Comparison of ENCODE assay signal across 9 cellular contexts in the genomic region with DNA sequence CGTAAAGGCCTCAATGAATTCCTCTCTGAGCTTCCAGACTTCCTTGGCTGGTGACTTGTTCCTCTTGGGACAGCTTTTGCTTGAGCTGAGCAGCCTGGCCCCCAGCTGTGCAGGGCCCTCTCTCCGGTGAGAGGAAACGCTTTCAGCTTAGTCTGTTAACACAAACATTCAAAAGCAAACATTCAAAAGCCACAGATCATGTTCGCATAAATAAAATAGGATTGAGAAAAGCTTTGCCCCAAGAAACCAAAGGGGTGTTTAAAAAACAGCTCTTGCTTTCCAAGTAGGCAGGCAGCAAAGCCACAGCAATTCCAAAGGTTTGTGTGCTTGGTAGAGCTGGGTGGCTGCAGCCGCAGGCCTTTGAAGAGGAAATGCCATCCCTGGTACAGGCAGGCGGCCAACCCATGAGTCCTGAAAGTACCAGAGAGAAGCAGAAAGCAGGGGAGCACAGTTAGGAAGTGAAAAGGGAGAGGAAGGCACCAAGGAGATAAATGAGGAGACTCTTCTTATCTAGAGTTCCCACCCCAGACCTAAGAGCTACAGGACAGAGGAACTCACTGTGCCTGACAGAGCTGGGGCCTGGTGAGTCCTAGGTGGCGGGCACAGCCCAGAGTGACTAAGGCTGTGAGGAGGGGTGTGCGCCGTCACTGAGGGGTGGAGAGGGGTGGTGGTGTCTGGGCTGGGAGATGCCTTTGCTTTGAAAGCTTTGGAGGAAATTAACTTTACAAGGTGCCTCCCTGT. TPM values are rescaled to one million over a fixed set of nuclear protein-coding genes. Genes with fewer than 3 reads are reported as not detected.
DNase-seq lines count a peak whose midpoint lies in the region; ATAC-seq and TF ChIP-seq lines count a peak whose summit lies in the region.
"Had no signal": no experiment of that assay in that cellular context is flagged by ENCODE, and none has a peak within 500 bp of the region (broad histone marks: within the 10 kb centered on the region; RNA-seq: fewer than 3 reads in every experiment).

No MANE protein-coding gene starts in this region.

- H3K27me3 ChIP-seq in HUES6 (ENCODE audit: control insufficient read depth, insufficient read depth, low read length) (no peaks in the 10 kb centered on the region), ovary (no peaks in the 10 kb centered on the region)

- H3K9me3 ChIP-seq in HUES6 (ENCODE audit: control insufficient read depth, insufficient read depth, low read depth, low read length) (no peaks in the 10 kb centered on the region), ovary (no peaks in the 10 kb centered on the region)

- DNase-seq in astrocyte of the hippocampus (ENCODE audit: low read depth, low spot score) (peak; percentile 98), iPS-NIHi7 (ENCODE audit: extremely low spot score) (peak; percentile 59), ovary (no peak), NCI-H524 treated with DMSO at 0.1 percent for 48 hours (lab: John Stamatoyannopoulos, UW) (no peak), NCI-H1105 (lab: John Stamatoyannopoulos, UW) (no peak)

- no peak for TF ChIP-seq EP300 in ovary (IDR thresholded peaks at IDR 0.05)

- 53 to 72% (median 63%) methylated on average over 9 of the region's 9 CpGs for WGBS in ovary, 3 donors

- H3K36me3 ChIP-seq in HUES6 (ENCODE audit: control insufficient read depth, insufficient read depth, low read length) (no peaks in the 10 kb centered on the region), ovary (no peaks in the 10 kb centered on the region)

- peaks cover 15% of the 10 kb centered on the region for H3K4me1 ChIP-seq in HUES6 (ENCODE audit: control insufficient read depth, insufficient read depth, low read length)
- no peaks in the 10 kb centered on the region for H3K4me1 ChIP-seq in ovary (ENCODE audit: insufficient read depth)

- intact Hi-C loops in ovary (cut with DNase I) = no loop called here

- H3K27ac ChIP-seq in HUES6 (ENCODE audit: low read depth, low read length) (peak overlapping the region; percentile 56), temporal lobe (ENCODE audit: low read depth, low read length) (peak overlapping the region; percentile 4), ovary (no peak overlapping the region)

- peak overlapping the region; percentile 58 for H3K9ac ChIP-seq in HUES6 (ENCODE audit: low read length)

- TF ChIP-seq CTCF in ovary (IDR thresholded peaks at IDR 0.05) = no peak

- ATAC-seq in GM19395 (IDR thresholded peaks at IDR 0.05; ENCODE audit: unreplicated experiment) = no peak
- ATAC-seq: activated T-helper 17 cell treated with anti-CD3 and anti-CD28 coated beads, Interleukin-2, amount 50 U/mL, for 72 hours had no signal

- no peak overlapping the region; the same call in 1 of the 2 replicates for H3K4me3 ChIP-seq in HUES6 (ENCODE audit: low read depth, low read length)
- no peak overlapping the region for H3K4me3 ChIP-seq in ovary

- TF ChIP-seq POLR2A in ovary (IDR thresholded peaks at IDR 0.05) = no peak

RNA-seq across cellular contexts. Expression of a gene that starts 48.4 kb away (rescaled TPM):
- total RNA-seq in temporal lobe (11.1 TPM), ovary (100 to 1,000 TPM in 2 of 7 donors, 10 to 100 TPM in 5; 14.3 to 247 (median 45.9) TPM)
- 100 to 1,000 TPM in 1 of 2 donors, 10 to 100 TPM in 1; 43.9 to 197 TPM for polyA plus RNA-seq in ovary
- total RNA-seq: activated T-helper 17 cell treated with anti-CD3 and anti-CD28 coated beads, Interleukin-2, amount 50 U/mL, for 72 hours had no signal

Comparison
In these comparisons a context has a peak if more than half of its experiments do, and no peak if none do; other contexts are left out.
1. H3K27ac ChIP-seq: peak in HUES6 (single experiment) and temporal lobe (single experiment); none in ovary (0 of 2).
2. DNase-seq: peak in astrocyte of the hippocampus (single experiment) and iPS-NIHi7 (single experiment); none in ovary (0 of 5), NCI-H524 treated with DMSO at 0.1 percent for 48 hours (single experiment) and NCI-H1105 (single experiment).